In genomic region chr11:59550842-59551650, GRCh38 we compare ENCODE assay signal across 1 cellular context.
A peak's percentile ranks its signal among the peaks of the same experiment; 100 is the strongest.
TF ChIP-seq lines count a peak whose summit lies in the region.

No MANE protein-coding gene starts in this region.

TF ChIP-seq in HEK293, 187 proteins besides CTCF, POLR2A, EP300 and RAD21 (continued from another document and continues in another):
- no peak for TF ChIP-seq ZNF433 (tag by site-specific recombination; IDR thresholded peaks at IDR 0.05; ENCODE audit: low read depth)
- no peak for TF ChIP-seq GLI2 (tag by site-specific recombination; IDR thresholded peaks at IDR 0.05; ENCODE audit: borderline replicate concordance, low read depth)
- no peak for TF ChIP-seq ZNF776 (tag by site-specific recombination; IDR thresholded peaks at IDR 0.05; ENCODE audit: borderline replicate concordance)
- no peak for TF ChIP-seq ZNF10 (tag by site-specific recombination; IDR thresholded peaks at IDR 0.05)
- TF ChIP-seq ZNF654 (tag by site-specific recombination; IDR thresholded peaks at IDR 0.05; ENCODE audit: low read depth): no peak
- TF ChIP-seq ZNF664 (tag by site-specific recombination; IDR thresholded peaks at IDR 0.05): 0 out of 2 replicates have a peak, but pooled peaks have one; percentile 35
- no peak for TF ChIP-seq EGR2 (tag by site-specific recombination; IDR thresholded peaks at IDR 0.05; ENCODE audit: low read depth)
- TF ChIP-seq ZNF692 (tag by site-specific recombination; IDR thresholded peaks at IDR 0.05): no peak; the same call in 1 of the 2 replicates
- no peak for TF ChIP-seq SETDB1 (IDR thresholded peaks at IDR 0.05; ENCODE audit: insufficient read length, low read length)
- no peak for TF ChIP-seq ZNF623 (tag by site-specific recombination; IDR thresholded peaks at IDR 0.05)
- no peak for TF ChIP-seq MZF1 (tag by site-specific recombination; IDR thresholded peaks at IDR 0.05; ENCODE audit: borderline replicate concordance)
- TF ChIP-seq ZNF398 (tag by site-specific recombination; IDR thresholded peaks at IDR 0.05): no peak
- TF ChIP-seq ZNF488 (tag by site-specific recombination; IDR thresholded peaks at IDR 0.05): no peak
- peak; percentile 89 for TF ChIP-seq IKZF3 (tag by site-specific recombination; IDR thresholded peaks at IDR 0.05)
- no peak for TF ChIP-seq PRDM2 (tag by site-specific recombination; IDR thresholded peaks at IDR 0.05; ENCODE audit: borderline replicate concordance)
- no peak for TF ChIP-seq GFI1B (tag by site-specific recombination; IDR thresholded peaks at IDR 0.05)
- no peak for TF ChIP-seq ZBTB7A (tag by site-specific recombination; IDR thresholded peaks at IDR 0.05; ENCODE audit: low read depth)
- TF ChIP-seq ZNF501 (tag by site-specific recombination; IDR thresholded peaks at IDR 0.05): no peak; the same call in 1 of the 2 replicates
- no peak for TF ChIP-seq ZIC2 (tag by site-specific recombination; IDR thresholded peaks at IDR 0.05)
- TF ChIP-seq ZBTB49 (tag by site-specific recombination; IDR thresholded peaks at IDR 0.05; ENCODE audit: low read depth): no peak
- TF ChIP-seq ZNF146 (tag by site-specific recombination; IDR thresholded peaks at IDR 0.05): no peak; the same call in 1 of the 2 replicates
- TF ChIP-seq ZNF529 (tag by site-specific recombination; IDR thresholded peaks at IDR 0.05; ENCODE audit: insufficient replicate concordance): no peak
- TF ChIP-seq PRDM1 (tag by site-specific recombination; IDR thresholded peaks at IDR 0.05): peak; percentile 97
- no peak for TF ChIP-seq ZNF843 (tag by site-specific recombination; IDR thresholded peaks at IDR 0.05)
- TF ChIP-seq FEZF1 (tag by site-specific recombination; IDR thresholded peaks at IDR 0.05): peak; percentile 43
- no peak for TF ChIP-seq ZNF274 (IDR thresholded peaks at IDR 0.05; ENCODE audit: low read length)
- TF ChIP-seq ZNF274 (tag by site-specific recombination; IDR thresholded peaks at IDR 0.05; ENCODE audit: borderline replicate concordance): no peak
- TF ChIP-seq ATF2 (tag by site-specific recombination; IDR thresholded peaks at IDR 0.05; ENCODE audit: low read depth): no peak
- TF ChIP-seq ZNF24 (tag by site-specific recombination; IDR thresholded peaks at IDR 0.05): no peak
- no peak; the same call in 1 of the 2 replicates for TF ChIP-seq ZNF639 (tag by site-specific recombination; IDR thresholded peaks at IDR 0.05)
- TF ChIP-seq ZBTB17 (tag by site-specific recombination; IDR thresholded peaks at IDR 0.05): peak; percentile 53; the same call in 1 of the 2 replicates
- no peak; the same call in 1 of the 2 replicates for TF ChIP-seq ZEB2 (tag by site-specific recombination; IDR thresholded peaks at IDR 0.05)
- TF ChIP-seq REST (tag by site-specific recombination; IDR thresholded peaks at IDR 0.05): no peak; the same call in 1 of the 2 replicates
- no peak for TF ChIP-seq ZNF140 (tag by site-specific recombination; IDR thresholded peaks at IDR 0.05)
- no peak for TF ChIP-seq GLIS2 (tag by site-specific recombination; IDR thresholded peaks at IDR 0.05)
- TF ChIP-seq ZBTB26 (tag by site-specific recombination; optimal IDR thresholded peaks at IDR 0.05): no peak
- TF ChIP-seq ZNF549 (tag by site-specific recombination; IDR thresholded peaks at IDR 0.05): no peak
- TF ChIP-seq ZNF747 (tag by site-specific recombination; IDR thresholded peaks at IDR 0.05): no peak
- no peak for TF ChIP-seq GLI4 (tag by site-specific recombination; IDR thresholded peaks at IDR 0.05)
- no peak for TF ChIP-seq ZNF174 (tag by site-specific recombination; IDR thresholded peaks at IDR 0.05)
